1 cellular context compared by ENCODE assay signal in genomic region chr15:66844041-66844746, GRCh38.
TF ChIP-seq lines count a peak whose summit lies in the region.

No MANE protein-coding gene starts in this region.

TF ChIP-seq in IMR-90, 13 proteins besides CTCF, POLR2A, EP300 and RAD21 (continued from another document):
- TF ChIP-seq ELK1 (IDR thresholded peaks at IDR 0.05; ENCODE audit: borderline replicate concordance, low read depth, low read length), result no peak
- TF ChIP-seq MAFK (IDR thresholded peaks at IDR 0.05; ENCODE audit: low read depth, low read length), result no peak
- no peak for TF ChIP-seq RFX5 (IDR thresholded peaks at IDR 0.05; ENCODE audit: low read depth, low read length)
